ENCODE assay signal across 1 cellular context in the genomic region with DNA sequence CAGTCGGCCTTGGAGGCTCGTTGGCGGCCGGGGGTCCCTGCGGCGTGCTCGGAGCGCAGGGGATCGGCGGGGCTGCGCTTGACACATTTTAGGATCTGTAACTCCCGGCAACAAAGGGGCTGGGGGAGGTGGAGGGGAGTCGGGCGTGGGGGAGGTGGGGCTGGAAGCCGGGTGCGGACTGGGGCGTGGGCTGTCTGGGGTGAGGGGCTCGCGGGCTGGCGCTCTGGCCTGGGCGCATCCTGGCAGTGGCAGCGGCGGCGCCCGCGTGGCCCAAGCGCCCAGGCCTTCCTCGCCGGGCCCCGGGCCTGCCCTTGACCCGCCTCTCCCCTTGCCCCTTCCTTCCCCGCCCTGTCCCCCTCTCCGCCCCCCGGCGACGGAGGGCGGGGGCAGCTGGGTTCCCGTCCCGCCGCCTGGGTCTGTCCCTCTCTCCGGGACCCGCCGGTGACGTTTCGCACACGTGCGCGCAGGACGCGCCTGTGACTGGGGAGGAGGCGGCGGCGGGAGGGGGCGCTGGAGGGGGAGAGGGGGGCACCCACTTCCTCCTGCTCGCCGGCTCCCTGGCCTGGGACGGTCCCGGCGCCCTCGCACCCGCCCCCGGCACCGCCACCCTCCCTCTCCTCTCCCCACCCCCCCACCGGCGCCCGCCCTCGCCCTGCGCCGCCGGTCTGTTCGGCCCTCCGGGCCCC.
TF ChIP-seq lines count a peak whose summit lies in the region.

No MANE protein-coding gene starts in this region.

TF ChIP-seq in H1, 55 proteins besides CTCF, POLR2A, EP300 and RAD21:
- TF ChIP-seq RBBP5 (IDR thresholded peaks at IDR 0.05; ENCODE audit: borderline replicate concordance, low read depth, low read length) = 0 out of 2 replicates have a peak, but pooled peaks have one; percentile 9
- no peak for TF ChIP-seq BRCA1 (IDR thresholded peaks at IDR 0.05; ENCODE audit: low read depth, low read length)
- peak; percentile 87 for TF ChIP-seq MAX (IDR thresholded peaks at IDR 0.05)
- TF ChIP-seq E2F6 (IDR thresholded peaks at IDR 0.05) = no peak
- TF ChIP-seq EGR1 (IDR thresholded peaks at IDR 0.05; ENCODE audit: borderline replicate concordance, low read depth, low read length) = 0 out of 2 replicates have a peak, but pooled peaks have one; percentile 7
- TF ChIP-seq CREB1 (IDR thresholded peaks at IDR 0.05) = peak; percentile 83
- no peak for TF ChIP-seq TEAD4 (IDR thresholded peaks at IDR 0.05; ENCODE audit: low read depth, low read length)
- no peak for TF ChIP-seq CBX5 (IDR thresholded peaks at IDR 0.05; ENCODE audit: low read depth, low read length)
- TF ChIP-seq TAF1 (IDR thresholded peaks at IDR 0.05; ENCODE audit: low read depth, low read length) = peak; percentile 39; the same call in 1 of the 2 replicates
- no peak for TF ChIP-seq BCL11A (IDR thresholded peaks at IDR 0.05; ENCODE audit: low read depth in 2 of 2, low read length in 2 of 2)
- no peak for TF ChIP-seq SP1 (IDR thresholded peaks at IDR 0.05; ENCODE audit: low read depth, low read length)
- no peak for TF ChIP-seq RXRA (IDR thresholded peaks at IDR 0.05; ENCODE audit: insufficient read depth, low read depth, low read length)
- TF ChIP-seq SP4 (IDR thresholded peaks at IDR 0.05; ENCODE audit: low read length) = no peak
- TF ChIP-seq KDM4A (IDR thresholded peaks at IDR 0.05; ENCODE audit: low read depth, low read length, severe bottlenecking) = peak; percentile 0
- TF ChIP-seq SIN3A (conservative IDR thresholded peaks at IDR 0.05 in 1 of 2, IDR thresholded peaks at IDR 0.05 in 1 of 2; ENCODE audit: low read depth in 1 of 2, low read length in 2 of 2) = peak; percentile 52 to 81; a peak in 2 of 4 replicates
- TF ChIP-seq HDAC2 (IDR thresholded peaks at IDR 0.05; ENCODE audit: borderline replicate concordance in 1 of 2, low read depth in 2 of 2, low read length in 2 of 2) = 0 out of 4 replicates have a peak, but pooled peaks of 1 of the 2 experiments have one; percentile 34
- no peak for TF ChIP-seq HDAC6 (IDR thresholded peaks at IDR 0.05; ENCODE audit: low read depth, low read length)
- peak; percentile 21; the same call in 1 of the 2 replicates for TF ChIP-seq TBP (IDR thresholded peaks at IDR 0.05; ENCODE audit: low read depth, low read length)
- peak; percentile 35 for TF ChIP-seq TAF7 (optimal IDR thresholded peaks at IDR 0.05; ENCODE audit: borderline replicate concordance, low read depth, low read length)
- no peak for TF ChIP-seq CHD1 (IDR thresholded peaks at IDR 0.05; ENCODE audit: low read depth, low read length)
